2 cellular contexts compared by ENCODE assay signal in genomic region chr9:136303825-136304416, GRCh38.
TF ChIP-seq lines count a peak whose summit lies in the region.

Gene CCDC187 (minus strand): TSS chr9:136304094. CDS start chr9:136303830, 264 bp downstream.

TF ChIP-seq in HEK293, 187 proteins besides CTCF, POLR2A, EP300 and RAD21 (continued from another document):
- 0 out of 2 replicates have a peak, but pooled peaks have one; percentile 18 for TF ChIP-seq ZNF692 (tag by site-specific recombination; IDR thresholded peaks at IDR 0.05)
- TF ChIP-seq ZNF214 (tag by site-specific recombination; IDR thresholded peaks at IDR 0.05; ENCODE audit: borderline replicate concordance), result no peak
TF ChIP-seq in HEK293: peak in this region for 3.

TF ChIP-seq in H1, 55 proteins besides CTCF, POLR2A, EP300 and RAD21 (continued from another document):
- TF ChIP-seq ATF2 (IDR thresholded peaks at IDR 0.05; ENCODE audit: low read length), result no peak
- no peak for TF ChIP-seq ATF3 (IDR thresholded peaks at IDR 0.05; ENCODE audit: insufficient read depth, low read depth, low read length)
- no peak for TF ChIP-seq SIRT6 (IDR thresholded peaks at IDR 0.05; ENCODE audit: low read length)
- TF ChIP-seq SP1 (IDR thresholded peaks at IDR 0.05; ENCODE audit: low read depth, low read length), result no peak
